22 cellular contexts compared by ENCODE assay signal in the genomic region with DNA sequence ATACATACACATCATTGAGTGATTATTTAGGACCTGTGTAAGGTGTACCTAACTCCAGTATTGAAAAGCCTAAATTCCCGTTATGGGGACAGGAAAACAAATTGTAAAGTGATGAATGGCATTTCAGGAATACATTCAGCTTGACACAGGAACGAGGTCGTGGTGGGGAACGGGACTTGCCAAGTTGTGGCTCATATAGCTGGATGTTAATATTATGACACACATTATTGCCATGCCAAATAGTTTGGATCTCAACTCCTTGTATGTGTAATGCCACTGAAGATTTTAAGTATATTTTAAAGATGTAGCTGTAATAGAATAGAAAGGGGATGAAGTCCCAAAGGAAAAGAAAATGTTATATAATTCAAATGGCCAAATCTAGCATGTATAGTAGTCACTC.
"Had no signal": no experiment of that assay in that cellular context is flagged by ENCODE, and none has a peak within 500 bp of the region (broad histone marks: within the 10 kb centered on the region; RNA-seq: fewer than 3 reads in every experiment).

No MANE protein-coding gene starts in this region.

- H3K4me3 Mint-ChIP-seq: natural killer cell treated with Interleukin-12 subunit alpha and Interleukin-12 subunit beta and Interleukin-15 and Interleukin-18, amount 100 ng/mL, for 72 hours; neural progenitor cell; stimulated activated effector memory CD8-positive, alpha-beta T cell treated with anti-CD3 and anti-CD28 coated beads, Interleukin-12 subunit alpha, Interleukin-12 subunit beta, amount 100 ng/mL, for 72 hours had no signal

- H3K9me3 Mint-ChIP-seq: natural killer cell treated with Interleukin-12 subunit alpha and Interleukin-12 subunit beta and Interleukin-15 and Interleukin-18, amount 100 ng/mL, for 72 hours; neural progenitor cell had no signal

- H3K27me3 ChIP-seq: foreskin keratinocyte, neural progenitor cell, ovary, tibial nerve, upper lobe of right lung, vagina had no signal

- H3K27ac Mint-ChIP-seq: natural killer cell treated with Interleukin-12 subunit alpha and Interleukin-12 subunit beta and Interleukin-15 and Interleukin-18, amount 100 ng/mL, for 72 hours; neural progenitor cell; stimulated activated effector memory CD8-positive, alpha-beta T cell treated with anti-CD3 and anti-CD28 coated beads, Interleukin-12 subunit alpha, Interleukin-12 subunit beta, amount 100 ng/mL, for 72 hours had no signal

- H3K4me3 ChIP-seq: coronary artery, left ventricle myocardium inferior, lower lobe of right lung, neural progenitor cell, ovary, smooth muscle cell, tibial nerve, upper lobe of right lung, vagina had no signal

- H3K36me3 ChIP-seq: left ventricle myocardium inferior, lower lobe of right lung, neural progenitor cell, ovary, tibial nerve, upper lobe of right lung, vagina had no signal

- DNase-seq: effector CD4-positive, alpha-beta T cell; foreskin keratinocyte; kidney; left cardiac atrium; left ventricle myocardium inferior; lower lobe of right lung; mesenchymal stem cell; midbrain; nucleus accumbens; ovary; right cardiac atrium; stimulated activated CD4-positive, alpha-beta T cell treated with anti-CD3 and anti-CD28 coated beads, Interleukin-2, amount 100 ng/mL, for 48 hours; stimulated activated CD8-positive, alpha-beta memory T cell treated with anti-CD3 and anti-CD28 coated beads, Interleukin-4, amount 100 ng/mL, for 48 hours; stimulated activated naive CD8-positive, alpha-beta T cell treated with anti-CD3 and anti-CD28 coated beads, Interleukin-15, Interleukin-2, amounts not matched to agents 100 U/mL and 50 U/mL, for 24 hours; upper lobe of right lung had no signal

- H3K36me3 Mint-ChIP-seq: natural killer cell treated with Interleukin-12 subunit alpha and Interleukin-12 subunit beta and Interleukin-15 and Interleukin-18, amount 100 ng/mL, for 72 hours; stimulated activated effector memory CD8-positive, alpha-beta T cell treated with anti-CD3 and anti-CD28 coated beads, Interleukin-12 subunit alpha, Interleukin-12 subunit beta, amount 100 ng/mL, for 72 hours had no signal

- H3K27me3 Mint-ChIP-seq: natural killer cell treated with Interleukin-12 subunit alpha and Interleukin-12 subunit beta and Interleukin-15 and Interleukin-18, amount 100 ng/mL, for 72 hours had no signal

- ATAC-seq: foreskin keratinocyte; left cardiac atrium; lower lobe of right lung; natural killer cell treated with Interleukin-12 subunit alpha and Interleukin-12 subunit beta and Interleukin-15 and Interleukin-18, amount 100 ng/mL, for 72 hours; right cardiac atrium; stimulated activated effector memory CD8-positive, alpha-beta T cell treated with anti-CD3 and anti-CD28 coated beads, Interleukin-12 subunit alpha, Interleukin-12 subunit beta, amount 100 ng/mL, for 72 hours; stimulated activated naive CD8-positive, alpha-beta T cell treated with anti-CD3 and anti-CD28 coated beads, Interleukin-15, Interleukin-2, amounts not matched to agents 100 U/mL and 50 U/mL, for 24 hours; upper lobe of right lung had no signal

- H3K9me3 ChIP-seq: left ventricle myocardium inferior, lower lobe of right lung, ovary, tibial nerve, upper lobe of right lung, vagina had no signal

- H3K4me1 Mint-ChIP-seq: neural progenitor cell; stimulated activated effector memory CD8-positive, alpha-beta T cell treated with anti-CD3 and anti-CD28 coated beads, Interleukin-12 subunit alpha, Interleukin-12 subunit beta, amount 100 ng/mL, for 72 hours had no signal
